In genomic region chr9:136324501-136325300, GRCh38 we compare ENCODE assay signal across 8 cellular contexts.
DNase-seq lines count a peak whose midpoint lies in the region; ATAC-seq lines count a peak whose summit lies in the region.
"Had no signal": no experiment of that assay in that cellular context is flagged by ENCODE, and none has a peak within 500 bp of the region (broad histone marks: within the 10 kb centered on the region; RNA-seq: fewer than 3 reads in every experiment).

No MANE protein-coding gene starts in this region.

- peak overlapping the region; percentile 99 for H3K27ac ChIP-seq in BLaER1

- H3K9ac ChIP-seq in BLaER1 = peak overlapping the region; percentile 90

- no peaks in the 10 kb centered on the region for H3K9me3 ChIP-seq in BLaER1

- no peaks in the 10 kb centered on the region for H3K27me3 ChIP-seq in BLaER1
- H3K27me3 ChIP-seq: dorsolateral prefrontal cortex had no signal

- H3K4me2 ChIP-seq in BLaER1 = peak overlapping the region; percentile 97

- no peak for ATAC-seq in HG02884 (IDR thresholded peaks at IDR 0.05; ENCODE audit: unreplicated experiment)

- H3K4me3 ChIP-seq in BLaER1 = 0 out of 2 replicates have a peak overlapping the region, but pooled peaks have one; percentile 82
- H3K4me3 ChIP-seq: dorsolateral prefrontal cortex had no signal

- no peaks in the 10 kb centered on the region for H3K36me3 ChIP-seq in BLaER1

- H3K4me1 ChIP-seq in BLaER1 = peaks cover 72% of the 10 kb centered on the region

- DNase-seq in NCI-H774 (lab: John Stamatoyannopoulos, UW) (peak; percentile 34), iPS-NIHi7 (ENCODE audit: extremely low spot score) (peak; percentile 55), HPDE6-E6E7 (ENCODE audit: extremely low spot score) (no peak), NCI-H187 (lab: John Stamatoyannopoulos, UW) (no peak)
- DNase-seq: activated CD8-positive, alpha-beta memory T cell treated with anti-CD3 and anti-CD28 coated beads, Interleukin-2, amount 50 U/mL, for 4 hours; dorsolateral prefrontal cortex had no signal

- H4K20me1 ChIP-seq in BLaER1 = peaks cover 18% of the 10 kb centered on the region

Comparison
In these comparisons a context has a peak if more than half of its experiments do, and no peak if none do; other contexts are left out.
1. DNase-seq: peak in NCI-H774 (single experiment) and iPS-NIHi7 (single experiment); none in HPDE6-E6E7 (single experiment) and NCI-H187 (0 of 2).